In the genomic region with DNA sequence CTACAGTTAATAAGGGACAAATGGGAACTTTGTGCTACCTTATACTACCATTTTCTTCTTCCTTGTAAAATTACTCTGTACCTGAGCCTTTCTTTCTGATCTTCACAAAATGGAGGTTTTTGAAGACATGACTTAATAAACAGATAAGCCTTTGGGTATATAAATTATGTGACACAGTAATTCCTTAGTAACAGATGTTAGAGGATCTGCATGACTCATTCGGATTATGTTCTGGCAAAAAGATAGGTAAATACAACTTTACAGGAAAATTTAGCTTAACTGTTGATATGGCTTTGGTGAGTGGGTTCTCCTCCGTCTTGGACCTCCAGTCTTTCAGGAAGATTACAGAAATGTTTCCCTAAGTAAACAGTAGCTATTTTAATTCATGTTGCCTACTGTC, we compare ENCODE assay signal across 17 cellular contexts.
DNase-seq lines count a peak whose midpoint lies in the region; ATAC-seq, FAIRE-seq and TF ChIP-seq lines count a peak whose summit lies in the region.
"Had no signal": no experiment of that assay in that cellular context is flagged by ENCODE, and none has a peak within 500 bp of the region (broad histone marks: within the 10 kb centered on the region; RNA-seq: fewer than 3 reads in every experiment).

No MANE protein-coding gene starts in this region.

- DNase-seq in A549 (ENCODE audit: low read depth in 1 of 2, low spot score in 1 of 2) (no peak), NCI-H226 (peak; percentile 5), bronchial epithelial cell (ENCODE audit: low read depth) (peak; percentile 59), fibroblast of pulmonary artery (ENCODE audit: low read depth) (peak; percentile 37), Right ventricle myocardium superior (no peak), NCI-H2227 (lab: John Stamatoyannopoulos, UW; ENCODE audit: unreplicated experiment) (no peak), RCC 7860 (ENCODE audit: low spot score) (no peak)
- DNase-seq: activated CD8-positive, alpha-beta memory T cell treated with anti-CD3 and anti-CD28 coated beads for 24 hours; activated naive CD8-positive, alpha-beta T cell treated with anti-CD3 and anti-CD28 coated beads, Interleukin-2, amount 10 ng/mL, durations not matched to agents 7 days and 5 days; CD4-positive, alpha-beta memory T cell; DMS79; glutamatergic neuron; NCI-H2029 treated with DMSO at 0.1 percent for 48 hours; NCI-H510A; stimulated activated CD4-positive, alpha-beta T cell treated with anti-CD3 and anti-CD28 coated beads, Interleukin-2, amount 100 ng/mL, for 24 hours had no signal

- no peaks in the 10 kb centered on the region for H3K9me3 ChIP-seq in A549

- CTCF ChIA-PET in A549 (lab: Yijun Ruan, JAX) = no interaction called here

- intact Hi-C loops in Right ventricle myocardium superior (cut with DNase I) = no loop called here

- 12% methylated on average over 2 of the region's 2 CpGs for WGBS in A549 (ENCODE audit: missing lambda C conversion rate)

- TF ChIP-seq CTCF in A549 (IDR thresholded peaks at IDR 0.05) (no peak), bronchial epithelial cell (IDR thresholded peaks at IDR 0.05; ENCODE audit: insufficient read depth, low read length, severe bottlenecking) (no peak), fibroblast of pulmonary artery (IDR thresholded peaks at IDR 0.05; ENCODE audit: low read length, missing control alignments) (no peak)

- no peak for TF ChIP-seq RAD21 in A549 (conservative IDR thresholded peaks at IDR 0.05 in 1 of 2, IDR thresholded peaks at IDR 0.05 in 1 of 2)

- H3K4me1 ChIP-seq in A549 = peaks cover 33% of the 10 kb centered on the region

- H3K27me3 ChIP-seq in bronchial epithelial cell (ENCODE audit: control insufficient read depth, insufficient read depth, low read length) = no peaks in the 10 kb centered on the region

- peak overlapping the region; percentile 16 for H3K4me2 ChIP-seq in A549

- TF ChIP-seq POLR2A in A549 (IDR thresholded peaks at IDR 0.05; ENCODE audit: low read length) = no peak

- peaks cover 2% of the 10 kb centered on the region for H3K36me3 ChIP-seq in bronchial epithelial cell (ENCODE audit: control insufficient read depth, insufficient read depth, low read length)

- FAIRE-seq in A549 (lab: Jason Lieb, UNC) (no peak), bronchial epithelial cell (lab: Jason Lieb, UNC) (no peak), RCC 7860 (lab: Jason Lieb, UNC) (no peak)

- H3K27ac ChIP-seq in A549 = no peak overlapping the region

- ATAC-seq in A549 = no peak
- ATAC-seq in Right ventricle myocardium superior (ENCODE audit: poor library complexity) = no peak
- no peak for ATAC-seq in HG03108 (IDR thresholded peaks at IDR 0.05; ENCODE audit: unreplicated experiment)
- ATAC-seq: sciatic nerve had no signal

- no peak for TF ChIP-seq EP300 in A549 (IDR thresholded peaks at IDR 0.05)

- POLR2A ChIA-PET in A549 (lab: Yijun Ruan, JAX) = no interaction called here

- H3K4me3 ChIP-seq in A549 (no peak overlapping the region), bronchial epithelial cell (ENCODE audit: low read depth, low read length) (no peak overlapping the region), fibroblast of pulmonary artery (replicated peaks; ENCODE audit: low read depth, low read length) (no peak overlapping the region)

TF ChIP-seq in A549, 52 proteins besides CTCF, POLR2A, EP300 and RAD21:
- TF ChIP-seq, protein P1, sequence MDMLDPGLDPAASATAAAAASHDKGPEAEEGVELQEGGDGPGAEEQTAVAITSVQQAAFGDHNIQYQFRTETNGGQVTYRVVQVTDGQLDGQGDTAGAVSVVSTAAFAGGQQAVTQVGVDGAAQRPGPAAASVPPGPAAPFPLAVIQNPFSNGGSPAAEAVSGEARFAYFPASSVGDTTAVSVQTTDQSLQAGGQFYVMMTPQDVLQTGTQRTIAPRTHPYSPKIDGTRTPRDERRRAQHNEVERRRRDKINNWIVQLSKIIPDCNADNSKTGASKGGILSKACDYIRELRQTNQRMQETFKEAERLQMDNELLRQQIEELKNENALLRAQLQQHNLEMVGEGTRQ (IDR thresholded peaks at IDR 0.05) = no peak
- TF ChIP-seq MAZ (IDR thresholded peaks at IDR 0.05; ENCODE audit: borderline replicate concordance, low read depth, low read length) (no peak), CHD4 (IDR thresholded peaks at IDR 0.05; ENCODE audit: borderline replicate concordance) (no peak), FOSL2 (IDR thresholded peaks at IDR 0.05) (no peak), FOSL2 (CRISPR knock-in tag; IDR thresholded peaks at IDR 0.05) (no peak), HDAC2 (IDR thresholded peaks at IDR 0.05) (no peak), MYC (IDR thresholded peaks at IDR 0.05; ENCODE audit: borderline replicate concordance, low read length) (no peak), JUNB (IDR thresholded peaks at IDR 0.05) (no peak), NFE2L2 (conservative IDR thresholded peaks at IDR 0.05; ENCODE audit: low read length) (no peak)

Comparison
In these comparisons a context has a peak if more than half of its experiments do, and no peak if none do; other contexts are left out.
1. DNase-seq: peak in NCI-H226 (single experiment), bronchial epithelial cell (single experiment) and fibroblast of pulmonary artery (single experiment); none in A549 (0 of 2), Right ventricle myocardium superior (single experiment), NCI-H2227 (single experiment) and RCC 7860 (single experiment).